Comparison of ENCODE assay signal across 1 cellular context in the genomic region with DNA sequence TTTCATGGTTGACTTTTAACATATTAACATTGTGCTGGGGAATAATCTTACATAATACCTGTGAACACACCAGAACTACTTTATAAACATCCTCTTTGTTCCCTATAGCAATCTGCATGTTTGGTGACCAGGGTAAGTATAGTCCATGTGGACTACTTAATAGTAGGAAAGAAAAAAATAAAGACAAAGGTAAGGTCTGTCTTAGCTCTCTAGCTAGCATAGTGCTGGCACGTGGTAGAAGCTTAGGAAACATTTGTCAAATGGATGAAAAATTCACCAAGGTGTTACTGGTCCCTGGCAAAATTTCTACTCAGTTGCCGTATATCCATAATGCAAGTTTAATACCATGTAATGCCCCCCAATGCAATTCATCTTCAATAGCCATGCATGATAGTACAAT.
TF ChIP-seq lines count a peak whose summit lies in the region.

No MANE protein-coding gene starts in this region.

TF ChIP-seq in IMR-90, 13 proteins besides CTCF, POLR2A, EP300 and RAD21 (continued from another document):
- TF ChIP-seq MAZ (IDR thresholded peaks at IDR 0.05; ENCODE audit: borderline replicate concordance, low read depth, low read length), result no peak
- no peak for TF ChIP-seq RCOR1 (IDR thresholded peaks at IDR 0.05; ENCODE audit: insufficient replicate concordance, low read length)
- TF ChIP-seq ELK1 (IDR thresholded peaks at IDR 0.05; ENCODE audit: borderline replicate concordance, low read depth, low read length), result no peak
- no peak for TF ChIP-seq CEBPB (IDR thresholded peaks at IDR 0.05; ENCODE audit: low read depth, low read length)
- TF ChIP-seq SMC3 (IDR thresholded peaks at IDR 0.05; ENCODE audit: low read depth, low read length), result no peak
- TF ChIP-seq NFE2L2 (IDR thresholded peaks at IDR 0.05; ENCODE audit: low read depth, low read length), result no peak
- TF ChIP-seq USF2 (IDR thresholded peaks at IDR 0.05; ENCODE audit: low read depth, low read length), result no peak
- TF ChIP-seq MAFK (IDR thresholded peaks at IDR 0.05; ENCODE audit: low read depth, low read length), result no peak
